In the genomic region with DNA sequence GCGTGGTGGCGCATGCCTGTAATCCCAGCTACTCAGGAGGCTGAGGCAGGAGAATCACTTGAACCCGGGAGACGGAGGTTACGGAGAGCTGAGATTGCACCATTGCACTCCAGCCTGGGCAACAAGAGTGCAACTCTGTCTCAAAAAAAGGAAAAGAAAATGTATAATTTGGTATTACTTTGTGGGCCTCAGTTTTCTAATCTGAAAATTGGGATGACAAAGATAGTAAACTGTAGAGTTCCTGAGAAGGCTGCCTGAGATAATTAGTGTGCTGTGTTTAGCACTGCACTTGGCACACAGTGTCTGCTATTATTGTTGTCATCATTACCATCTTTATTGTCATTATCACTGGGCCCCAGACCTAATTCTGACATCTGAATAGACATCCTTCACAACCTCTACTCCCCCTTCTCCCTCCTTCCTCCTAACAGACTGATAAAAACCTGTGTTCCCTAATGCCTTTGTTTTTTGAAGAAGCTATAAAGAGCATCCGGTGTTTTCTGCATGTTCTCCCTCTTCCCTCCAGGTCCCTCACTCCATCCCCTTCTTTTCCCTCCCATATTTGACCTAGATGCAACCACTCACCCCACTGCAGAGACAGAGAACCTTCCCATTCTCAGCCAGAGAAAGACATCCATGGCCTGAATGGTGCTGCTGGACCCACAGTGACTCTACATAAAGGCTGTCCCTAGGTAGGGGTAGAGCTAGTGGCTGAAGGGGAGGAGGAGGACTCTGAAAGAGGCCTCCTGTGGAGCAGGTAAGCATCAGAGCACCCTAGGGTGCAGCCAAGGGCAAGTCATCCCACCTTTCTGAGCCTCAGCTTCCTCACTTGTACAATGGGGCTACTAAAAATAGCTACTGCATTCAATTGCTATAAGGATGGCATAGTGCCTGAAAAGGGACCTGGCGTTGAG, we compare ENCODE assay signal across 1 cellular context.
TF ChIP-seq lines count a peak whose summit lies in the region.

No MANE protein-coding gene starts in this region.

TF ChIP-seq in K562, 482 proteins besides CTCF, POLR2A, EP300 and RAD21 (continues in another document):
- TF ChIP-seq, protein P1, sequence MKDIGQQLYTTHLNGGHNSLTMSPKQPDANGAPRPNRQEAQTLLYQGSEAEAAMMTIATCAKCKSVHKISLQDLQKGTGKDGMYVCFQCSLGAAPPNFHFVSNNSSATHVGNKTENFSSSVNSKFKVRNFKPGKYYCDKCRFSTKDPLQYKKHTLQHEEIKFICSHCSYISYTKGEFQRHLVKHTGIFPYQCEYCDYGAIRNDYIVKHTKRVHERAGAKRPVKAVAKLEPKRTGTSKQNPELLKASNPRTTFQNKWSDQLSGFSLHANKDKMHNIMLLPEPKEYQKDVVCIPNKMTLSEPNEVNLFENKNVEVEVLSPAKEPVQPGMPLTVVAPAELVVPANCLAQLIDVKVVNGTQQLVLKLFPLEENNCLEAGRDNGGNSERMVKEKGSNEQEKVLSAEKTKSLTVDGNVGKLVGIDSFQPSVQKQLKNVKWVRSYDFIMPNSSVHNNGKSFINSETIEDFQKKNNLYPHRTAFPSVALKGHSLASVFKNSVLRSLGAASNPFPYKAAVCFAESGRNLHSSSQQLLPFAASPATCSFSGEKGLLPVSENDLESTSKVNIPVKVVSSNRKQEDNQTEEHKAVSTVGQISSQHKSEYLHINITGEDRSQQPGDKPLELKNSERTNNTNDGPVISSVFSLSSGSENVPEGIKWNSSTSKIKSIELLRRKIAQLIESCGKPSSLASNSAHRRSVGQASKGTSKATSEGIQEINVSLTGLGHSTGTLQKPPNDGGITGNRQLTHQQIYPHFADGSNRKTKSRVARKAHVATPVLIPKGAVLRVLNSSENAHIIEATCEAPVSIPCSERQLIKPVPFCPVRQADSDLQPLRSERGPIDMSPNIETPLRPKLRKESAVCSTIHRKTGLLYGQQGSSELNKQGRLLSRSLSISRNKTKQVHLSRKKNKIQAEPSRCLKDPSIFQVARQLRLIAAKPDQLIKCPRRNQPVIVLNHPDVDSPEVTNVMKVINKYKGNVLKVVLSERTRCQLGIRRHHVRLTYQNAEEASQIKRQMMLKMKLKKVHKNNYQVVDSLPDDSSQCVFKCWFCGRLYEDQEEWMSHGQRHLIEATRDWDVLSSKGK (CRISPR knock-in tag; IDR thresholded peaks at IDR 0.05), result no peak
- peak; percentile 66 for TF ChIP-seq RBM25 (IDR thresholded peaks at IDR 0.05; ENCODE audit: low read depth, low read length, severe bottlenecking)
- TF ChIP-seq, protein P2, sequence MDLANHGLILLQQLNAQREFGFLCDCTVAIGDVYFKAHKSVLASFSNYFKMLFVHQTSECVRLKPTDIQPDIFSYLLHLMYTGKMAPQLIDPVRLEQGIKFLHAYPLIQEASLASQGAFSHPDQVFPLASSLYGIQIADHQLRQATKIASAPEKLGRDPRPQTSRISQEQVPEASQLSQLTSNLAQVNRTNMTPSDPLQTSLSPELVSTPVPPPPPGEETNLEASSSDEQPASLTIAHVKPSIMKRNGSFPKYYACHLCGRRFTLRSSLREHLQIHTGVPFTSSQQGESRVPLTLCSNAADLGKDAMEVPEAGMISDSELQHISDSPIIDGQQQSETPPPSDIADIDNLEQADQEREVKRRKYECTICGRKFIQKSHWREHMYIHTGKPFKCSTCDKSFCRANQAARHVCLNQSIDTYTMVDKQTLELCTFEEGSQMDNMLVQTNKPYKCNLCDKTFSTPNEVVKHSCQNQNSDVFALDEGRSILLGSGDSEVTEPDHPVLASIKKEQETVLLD (IDR thresholded peaks at IDR 0.05), result no peak
- TF ChIP-seq TCF7 (IDR thresholded peaks at IDR 0.05; ENCODE audit: borderline replicate concordance), result no peak
- TF ChIP-seq CC2D1A (IDR thresholded peaks at IDR 0.05), result no peak
- TF ChIP-seq SMAD4 (CRISPR knock-in tag; conservative IDR thresholded peaks at IDR 0.05), result no peak
- no peak for TF ChIP-seq NFYB (IDR thresholded peaks at IDR 0.05; ENCODE audit: extremely low read depth, insufficient read length)
- TF ChIP-seq, protein P3, sequence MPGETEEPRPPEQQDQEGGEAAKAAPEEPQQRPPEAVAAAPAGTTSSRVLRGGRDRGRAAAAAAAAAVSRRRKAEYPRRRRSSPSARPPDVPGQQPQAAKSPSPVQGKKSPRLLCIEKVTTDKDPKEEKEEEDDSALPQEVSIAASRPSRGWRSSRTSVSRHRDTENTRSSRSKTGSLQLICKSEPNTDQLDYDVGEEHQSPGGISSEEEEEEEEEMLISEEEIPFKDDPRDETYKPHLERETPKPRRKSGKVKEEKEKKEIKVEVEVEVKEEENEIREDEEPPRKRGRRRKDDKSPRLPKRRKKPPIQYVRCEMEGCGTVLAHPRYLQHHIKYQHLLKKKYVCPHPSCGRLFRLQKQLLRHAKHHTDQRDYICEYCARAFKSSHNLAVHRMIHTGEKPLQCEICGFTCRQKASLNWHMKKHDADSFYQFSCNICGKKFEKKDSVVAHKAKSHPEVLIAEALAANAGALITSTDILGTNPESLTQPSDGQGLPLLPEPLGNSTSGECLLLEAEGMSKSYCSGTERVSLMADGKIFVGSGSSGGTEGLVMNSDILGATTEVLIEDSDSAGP (CRISPR knock-in tag; IDR thresholded peaks at IDR 0.05), result no peak
- peak; percentile 31; the same call in 1 of the 2 replicates for TF ChIP-seq ARID1B (IDR thresholded peaks at IDR 0.05)
- TF ChIP-seq HMGN3 (IDR thresholded peaks at IDR 0.05; ENCODE audit: borderline replicate concordance, extremely low read depth, insufficient read length, low read depth, low read length), result no peak
- peak; percentile 52 for TF ChIP-seq CBFA2T2 (conservative IDR thresholded peaks at IDR 0.05)
- TF ChIP-seq RFX1 (IDR thresholded peaks at IDR 0.05), result no peak
- TF ChIP-seq ZNF175 (CRISPR knock-in tag; IDR thresholded peaks at IDR 0.05; ENCODE audit: low read depth), result no peak
- no peak for TF ChIP-seq ZBED1 (IDR thresholded peaks at IDR 0.05)
- peak; percentile 44 for TF ChIP-seq TAL1 (IDR thresholded peaks at IDR 0.05)
- TF ChIP-seq, protein P4, sequence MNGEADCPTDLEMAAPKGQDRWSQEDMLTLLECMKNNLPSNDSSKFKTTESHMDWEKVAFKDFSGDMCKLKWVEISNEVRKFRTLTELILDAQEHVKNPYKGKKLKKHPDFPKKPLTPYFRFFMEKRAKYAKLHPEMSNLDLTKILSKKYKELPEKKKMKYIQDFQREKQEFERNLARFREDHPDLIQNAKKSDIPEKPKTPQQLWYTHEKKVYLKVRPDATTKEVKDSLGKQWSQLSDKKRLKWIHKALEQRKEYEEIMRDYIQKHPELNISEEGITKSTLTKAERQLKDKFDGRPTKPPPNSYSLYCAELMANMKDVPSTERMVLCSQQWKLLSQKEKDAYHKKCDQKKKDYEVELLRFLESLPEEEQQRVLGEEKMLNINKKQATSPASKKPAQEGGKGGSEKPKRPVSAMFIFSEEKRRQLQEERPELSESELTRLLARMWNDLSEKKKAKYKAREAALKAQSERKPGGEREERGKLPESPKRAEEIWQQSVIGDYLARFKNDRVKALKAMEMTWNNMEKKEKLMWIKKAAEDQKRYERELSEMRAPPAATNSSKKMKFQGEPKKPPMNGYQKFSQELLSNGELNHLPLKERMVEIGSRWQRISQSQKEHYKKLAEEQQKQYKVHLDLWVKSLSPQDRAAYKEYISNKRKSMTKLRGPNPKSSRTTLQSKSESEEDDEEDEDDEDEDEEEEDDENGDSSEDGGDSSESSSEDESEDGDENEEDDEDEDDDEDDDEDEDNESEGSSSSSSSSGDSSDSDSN (IDR thresholded peaks at IDR 0.05; ENCODE audit: borderline replicate concordance in 1 of 2, low read depth in 2 of 2, low read length in 2 of 2), result no peak
- TF ChIP-seq BCOR (IDR thresholded peaks at IDR 0.05), result peak; percentile 57; the same call in 1 of the 2 replicates
- TF ChIP-seq NR2C1 (IDR thresholded peaks at IDR 0.05), result no peak
- no peak for TF ChIP-seq NR2C1 (tag; IDR thresholded peaks at IDR 0.05)
- TF ChIP-seq, protein P5, sequence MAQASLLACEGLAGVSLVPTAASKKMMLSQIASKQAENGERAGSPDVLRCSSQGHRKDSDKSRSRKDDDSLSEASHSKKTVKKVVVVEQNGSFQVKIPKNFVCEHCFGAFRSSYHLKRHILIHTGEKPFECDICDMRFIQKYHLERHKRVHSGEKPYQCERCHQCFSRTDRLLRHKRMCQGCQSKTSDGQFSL (CRISPR knock-in tag; IDR thresholded peaks at IDR 0.05), result no peak
- TF ChIP-seq, protein P5 (tag; IDR thresholded peaks at IDR 0.05), result no peak
- TF ChIP-seq LEF1 (IDR thresholded peaks at IDR 0.05), result no peak
- no peak for TF ChIP-seq ZNF384 (IDR thresholded peaks at IDR 0.05; ENCODE audit: low read depth, low read length)
- TF ChIP-seq TAF1 (IDR thresholded peaks at IDR 0.05; ENCODE audit: control insufficient read depth, extremely low read depth, insufficient read depth, low read length, severe bottlenecking), result no peak
- TF ChIP-seq RBM14 (IDR thresholded peaks at IDR 0.05; ENCODE audit: borderline replicate concordance, insufficient read depth, low read depth, low read length), result no peak
- TF ChIP-seq, protein P6, sequence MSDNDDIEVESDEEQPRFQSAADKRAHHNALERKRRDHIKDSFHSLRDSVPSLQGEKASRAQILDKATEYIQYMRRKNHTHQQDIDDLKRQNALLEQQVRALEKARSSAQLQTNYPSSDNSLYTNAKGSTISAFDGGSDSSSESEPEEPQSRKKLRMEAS (CRISPR knock-in tag; IDR thresholded peaks at IDR 0.05), result no peak
- peak; percentile 69 for TF ChIP-seq CBFA2T3 (IDR thresholded peaks at IDR 0.05)
- TF ChIP-seq COPS2 (conservative IDR thresholded peaks at IDR 0.05), result no peak
- TF ChIP-seq, protein P7, sequence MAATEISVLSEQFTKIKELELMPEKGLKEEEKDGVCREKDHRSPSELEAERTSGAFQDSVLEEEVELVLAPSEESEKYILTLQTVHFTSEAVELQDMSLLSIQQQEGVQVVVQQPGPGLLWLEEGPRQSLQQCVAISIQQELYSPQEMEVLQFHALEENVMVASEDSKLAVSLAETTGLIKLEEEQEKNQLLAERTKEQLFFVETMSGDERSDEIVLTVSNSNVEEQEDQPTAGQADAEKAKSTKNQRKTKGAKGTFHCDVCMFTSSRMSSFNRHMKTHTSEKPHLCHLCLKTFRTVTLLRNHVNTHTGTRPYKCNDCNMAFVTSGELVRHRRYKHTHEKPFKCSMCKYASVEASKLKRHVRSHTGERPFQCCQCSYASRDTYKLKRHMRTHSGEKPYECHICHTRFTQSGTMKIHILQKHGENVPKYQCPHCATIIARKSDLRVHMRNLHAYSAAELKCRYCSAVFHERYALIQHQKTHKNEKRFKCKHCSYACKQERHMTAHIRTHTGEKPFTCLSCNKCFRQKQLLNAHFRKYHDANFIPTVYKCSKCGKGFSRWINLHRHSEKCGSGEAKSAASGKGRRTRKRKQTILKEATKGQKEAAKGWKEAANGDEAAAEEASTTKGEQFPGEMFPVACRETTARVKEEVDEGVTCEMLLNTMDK (IDR thresholded peaks at IDR 0.05; ENCODE audit: borderline replicate concordance, insufficient read depth, low read depth, low read length, poor library complexity, severe bottlenecking), result no peak
- TF ChIP-seq SMAD2 (IDR thresholded peaks at IDR 0.05; ENCODE audit: low read depth, low read length), result no peak
- peak; percentile 78 for TF ChIP-seq ADNP (tag; IDR thresholded peaks at IDR 0.05)
- TF ChIP-seq, protein P8, sequence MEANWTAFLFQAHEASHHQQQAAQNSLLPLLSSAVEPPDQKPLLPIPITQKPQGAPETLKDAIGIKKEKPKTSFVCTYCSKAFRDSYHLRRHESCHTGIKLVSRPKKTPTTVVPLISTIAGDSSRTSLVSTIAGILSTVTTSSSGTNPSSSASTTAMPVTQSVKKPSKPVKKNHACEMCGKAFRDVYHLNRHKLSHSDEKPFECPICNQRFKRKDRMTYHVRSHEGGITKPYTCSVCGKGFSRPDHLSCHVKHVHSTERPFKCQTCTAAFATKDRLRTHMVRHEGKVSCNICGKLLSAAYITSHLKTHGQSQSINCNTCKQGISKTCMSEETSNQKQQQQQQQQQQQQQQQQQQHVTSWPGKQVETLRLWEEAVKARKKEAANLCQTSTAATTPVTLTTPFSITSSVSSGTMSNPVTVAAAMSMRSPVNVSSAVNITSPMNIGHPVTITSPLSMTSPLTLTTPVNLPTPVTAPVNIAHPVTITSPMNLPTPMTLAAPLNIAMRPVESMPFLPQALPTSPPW (CRISPR knock-in tag; IDR thresholded peaks at IDR 0.05), result peak; percentile 46
- TF ChIP-seq, protein P9, sequence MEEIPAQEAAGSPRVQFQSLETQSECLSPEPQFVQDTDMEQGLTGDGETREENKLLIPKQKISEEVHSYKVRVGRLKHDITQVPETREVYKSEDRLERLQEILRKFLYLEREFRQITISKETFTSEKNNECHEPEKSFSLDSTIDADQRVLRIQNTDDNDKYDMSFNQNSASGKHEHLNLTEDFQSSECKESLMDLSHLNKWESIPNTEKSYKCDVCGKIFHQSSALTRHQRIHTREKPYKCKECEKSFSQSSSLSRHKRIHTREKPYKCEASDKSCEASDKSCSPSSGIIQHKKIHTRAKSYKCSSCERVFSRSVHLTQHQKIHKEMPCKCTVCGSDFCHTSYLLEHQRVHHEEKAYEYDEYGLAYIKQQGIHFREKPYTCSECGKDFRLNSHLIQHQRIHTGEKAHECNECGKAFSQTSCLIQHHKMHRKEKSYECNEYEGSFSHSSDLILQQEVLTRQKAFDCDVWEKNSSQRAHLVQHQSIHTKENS (CRISPR knock-in tag; IDR thresholded peaks at IDR 0.05), result no peak
- TF ChIP-seq ZEB2 (IDR thresholded peaks at IDR 0.05), result no peak
- TF ChIP-seq DACH1 (IDR thresholded peaks at IDR 0.05; ENCODE audit: partially characterized antibody), result no peak
- TF ChIP-seq PRMT5 (CRISPR knock-in tag; IDR thresholded peaks at IDR 0.05), result no peak
- TF ChIP-seq SOX6 (IDR thresholded peaks at IDR 0.05), result 0 out of 2 replicates have a peak, but pooled peaks have one; percentile 30
- no peak for TF ChIP-seq NFATC3 (IDR thresholded peaks at IDR 0.05)
- TF ChIP-seq ZZZ3 (IDR thresholded peaks at IDR 0.05), result no peak
- TF ChIP-seq, protein P10, sequence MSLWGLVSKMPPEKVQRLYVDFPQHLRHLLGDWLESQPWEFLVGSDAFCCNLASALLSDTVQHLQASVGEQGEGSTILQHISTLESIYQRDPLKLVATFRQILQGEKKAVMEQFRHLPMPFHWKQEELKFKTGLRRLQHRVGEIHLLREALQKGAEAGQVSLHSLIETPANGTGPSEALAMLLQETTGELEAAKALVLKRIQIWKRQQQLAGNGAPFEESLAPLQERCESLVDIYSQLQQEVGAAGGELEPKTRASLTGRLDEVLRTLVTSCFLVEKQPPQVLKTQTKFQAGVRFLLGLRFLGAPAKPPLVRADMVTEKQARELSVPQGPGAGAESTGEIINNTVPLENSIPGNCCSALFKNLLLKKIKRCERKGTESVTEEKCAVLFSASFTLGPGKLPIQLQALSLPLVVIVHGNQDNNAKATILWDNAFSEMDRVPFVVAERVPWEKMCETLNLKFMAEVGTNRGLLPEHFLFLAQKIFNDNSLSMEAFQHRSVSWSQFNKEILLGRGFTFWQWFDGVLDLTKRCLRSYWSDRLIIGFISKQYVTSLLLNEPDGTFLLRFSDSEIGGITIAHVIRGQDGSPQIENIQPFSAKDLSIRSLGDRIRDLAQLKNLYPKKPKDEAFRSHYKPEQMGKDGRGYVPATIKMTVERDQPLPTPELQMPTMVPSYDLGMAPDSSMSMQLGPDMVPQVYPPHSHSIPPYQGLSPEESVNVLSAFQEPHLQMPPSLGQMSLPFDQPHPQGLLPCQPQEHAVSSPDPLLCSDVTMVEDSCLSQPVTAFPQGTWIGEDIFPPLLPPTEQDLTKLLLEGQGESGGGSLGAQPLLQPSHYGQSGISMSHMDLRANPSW (CRISPR knock-in tag; IDR thresholded peaks at IDR 0.05), result no peak
- no peak for TF ChIP-seq KDM4B (IDR thresholded peaks at IDR 0.05; ENCODE audit: borderline replicate concordance in 2 of 2, low read depth in 1 of 2)
- no peak for TF ChIP-seq LCOR (CRISPR knock-in tag; IDR thresholded peaks at IDR 0.05)
- no peak for TF ChIP-seq ZNF707 (CRISPR knock-in tag; conservative IDR thresholded peaks at IDR 0.05)
- no peak for TF ChIP-seq HDGF (IDR thresholded peaks at IDR 0.05)
